17 cellular contexts compared by ENCODE assay signal in the genomic region with DNA sequence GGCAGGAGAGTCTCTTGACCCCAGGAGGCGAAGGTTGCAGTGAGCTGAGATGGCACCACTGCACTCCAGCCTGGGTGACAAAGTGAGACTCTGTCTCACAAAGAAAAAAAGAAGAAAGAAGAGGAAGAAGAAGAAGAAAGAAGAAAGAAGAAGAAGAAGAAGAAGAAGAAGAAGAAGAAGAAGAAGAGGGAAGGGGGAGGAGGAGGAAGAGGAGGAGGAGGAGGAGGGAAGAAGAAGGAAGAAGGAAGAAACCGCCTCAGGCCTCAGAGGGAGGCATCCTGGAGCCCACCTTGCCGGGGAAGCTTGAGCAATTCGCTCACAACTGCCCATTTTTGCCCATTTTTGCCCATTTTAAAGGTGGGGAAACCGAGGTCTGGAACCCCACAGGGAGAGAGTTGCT. TPM values are rescaled to one million over a fixed set of nuclear protein-coding genes. Genes with fewer than 3 reads are reported as not detected.
DNase-seq lines count a peak whose midpoint lies in the region; TF ChIP-seq lines count a peak whose summit lies in the region.
"Had no signal": no experiment of that assay in that cellular context is flagged by ENCODE, and none has a peak within 500 bp of the region (broad histone marks: within the 10 kb centered on the region; RNA-seq: fewer than 3 reads in every experiment).

No MANE protein-coding gene starts in this region.

- H3K36me3 ChIP-seq in HEK293 (ENCODE audit: control insufficient read depth in 2 of 2, insufficient read depth in 1 of 2, low read length in 2 of 2) (no peaks in the 10 kb centered on the region; a peak in 1 of 3 replicates), endodermal cell (ENCODE audit: control insufficient read depth, insufficient read depth, low read length) (no peaks in the 10 kb centered on the region), stomach (peaks cover 0 to 13% (median 4%) of the 10 kb centered on the region in 4 donors)

- H3K9me3 Mint-ChIP-seq in endodermal cell = no peaks in the 10 kb centered on the region
- H3K9me3 Mint-ChIP-seq in chondrocyte (ENCODE audit: low read depth) = peaks cover 6% of the 10 kb centered on the region
- H3K9me3 Mint-ChIP-seq: CD8-positive, alpha-beta T cell; H9 had no signal

- no peak overlapping the region for H3K4me3 Mint-ChIP-seq in endodermal cell
- H3K4me3 Mint-ChIP-seq in chondrocyte (ENCODE audit: unreplicated experiment) = no peak overlapping the region
- H3K4me3 Mint-ChIP-seq: B cell; CD8-positive, alpha-beta T cell; H9 had no signal

- no peaks in the 10 kb centered on the region for H3K4me1 Mint-ChIP-seq in endodermal cell
- no peaks in the 10 kb centered on the region for H3K4me1 Mint-ChIP-seq in chondrocyte (ENCODE audit: low read depth)
- H3K4me1 Mint-ChIP-seq: B cell had no signal

- H3K36me3 Mint-ChIP-seq in endodermal cell (ENCODE audit: low read depth) = no peaks in the 10 kb centered on the region
- no peaks in the 10 kb centered on the region for H3K36me3 Mint-ChIP-seq in chondrocyte (ENCODE audit: low read depth)

- H3K27ac Mint-ChIP-seq in endodermal cell (no peak overlapping the region), chondrocyte (ENCODE audit: unreplicated experiment) (no peak overlapping the region)
- H3K27ac Mint-ChIP-seq: B cell; CD8-positive, alpha-beta T cell; H9 had no signal

- H3K9ac ChIP-seq in endodermal cell (ENCODE audit: extremely low read depth, low read length, poor library complexity, severe bottlenecking) = no peak overlapping the region
- H3K9ac ChIP-seq: BLaER1 treated with 17β-estradiol and CSF1 and Interleukin-3, amounts not matched to agents 10 nM and 100 nM had no signal

- WGBS in endodermal cell (ENCODE audit: insufficient coverage in 1 of 2, insufficient read length in 1 of 2), 2 experiments = 80 to 93% methylated on average over 5 of the region's 5 CpGs
- 79 to 94% (median 91%) methylated on average over 5 of the region's 5 CpGs for WGBS in stomach, 5 donors

- TF ChIP-seq EP300 in stomach (IDR thresholded peaks at IDR 0.05) = no peak

- H3K27me3 Mint-ChIP-seq in endodermal cell (ENCODE audit: insufficient read depth) = no peaks in the 10 kb centered on the region
- H3K27me3 Mint-ChIP-seq in chondrocyte (ENCODE audit: low read depth) = peaks cover 5% of the 10 kb centered on the region

- intact Hi-C loops in stomach (cut with DNase I; ENCODE audit: low total_unique reads) = no loop called here

- H3K4me1 ChIP-seq in HEK293 (ENCODE audit: control insufficient read depth, insufficient read depth, low read length) (no peaks in the 10 kb centered on the region; the same call in 1 of the 2 replicates), endodermal cell (ENCODE audit: control insufficient read depth, insufficient read depth, low read length) (no peaks in the 10 kb centered on the region), stomach (no peaks in the 10 kb centered on the region)

- H3K9me3 ChIP-seq in HEK293 (ENCODE audit: control insufficient read depth, insufficient read depth, low read depth, low read length) (peaks cover 2% of the 10 kb centered on the region; the same call in 1 of the 2 replicates), endodermal cell (ENCODE audit: control insufficient read depth, low read length) (no peaks in the 10 kb centered on the region), stomach (peaks cover 0 to under 1% (median 0%) of the 10 kb centered on the region in 4 donors)

- TF ChIP-seq CTCF in HEK293 (tag by site-specific recombination; IDR thresholded peaks at IDR 0.05) (no peak), endodermal cell (conservative IDR thresholded peaks at IDR 0.05) (no peak), stomach (IDR thresholded peaks at IDR 0.05) (no peak), chondrocyte (IDR thresholded peaks at IDR 0.05) (no peak)

- DNase-seq in activated CD8-positive, alpha-beta memory T cell treated with anti-CD3 and anti-CD28 coated beads, Interleukin-2, amount 50 U/mL, for 48 hours = peak; percentile 29
- peak; percentile 13 for DNase-seq in endodermal cell
- DNase-seq in stomach = peak; percentile 8
- DNase-seq in NCI-H1436 treated with DMSO at 0.1 percent for 48 hours (lab: John Stamatoyannopoulos, UW) = no peak
- no peak for DNase-seq in chondrocyte (ENCODE audit: low spot score)
- DNase-seq: CD8-positive, alpha-beta T cell; DMS 273 treated with DMSO at 0.1 percent for 48 hours; DMS53; DND-41; EL; H9; IMR-90 had no signal

- no peak overlapping the region for H3K27ac ChIP-seq in HEK293 (ENCODE audit: extremely low read depth, low read depth, low read length)
- no peak overlapping the region for H3K27ac ChIP-seq in endodermal cell (ENCODE audit: low read depth, low read length)
- H3K27ac ChIP-seq in stomach = no peak overlapping the region
- H3K27ac ChIP-seq: BLaER1 treated with 17β-estradiol and CSF1 and Interleukin-3, amounts not matched to agents 10 nM and 100 nM had no signal

- CTCF ChIA-PET in HEK293 (lab: Yijun Ruan, JAX) = interaction anchor here (0.6 to 2.2 kb wide), 6 partner anchors 12 to 240 kb away, joined by 3 to 7 read pairs (median 6); partner anchors contain the start of gene PSMC4

- POLR2A ChIA-PET in HEK293 (lab: Yijun Ruan, JAX) = no interaction called here

- H3K27me3 ChIP-seq in endodermal cell (ENCODE audit: control insufficient read depth, insufficient read depth, low read length, poor library complexity, severe bottlenecking) (no peaks in the 10 kb centered on the region), stomach (peaks cover 0 to 4% (median 0%) of the 10 kb centered on the region in 3 donors)
- H3K27me3 ChIP-seq: BLaER1 treated with 17β-estradiol and CSF1 and Interleukin-3, amounts not matched to agents 10 nM and 100 nM had no signal

- no peak for TF ChIP-seq POLR2A in stomach (IDR thresholded peaks at IDR 0.05)

- no peak overlapping the region for H3K4me3 ChIP-seq in HEK293 (ENCODE audit: low read depth, low read length)
- H3K4me3 ChIP-seq in endodermal cell (ENCODE audit: low read length) = no peak overlapping the region
- H3K4me3 ChIP-seq in stomach = no peak overlapping the region
- H3K4me3 ChIP-seq: BLaER1 treated with 17β-estradiol and CSF1 and Interleukin-3, amounts not matched to agents 10 nM and 100 nM; GM12878 had no signal

TF ChIP-seq in HEK293, 187 proteins besides CTCF, POLR2A, EP300 and RAD21 (continues in another document):
- TF ChIP-seq, protein P1, sequence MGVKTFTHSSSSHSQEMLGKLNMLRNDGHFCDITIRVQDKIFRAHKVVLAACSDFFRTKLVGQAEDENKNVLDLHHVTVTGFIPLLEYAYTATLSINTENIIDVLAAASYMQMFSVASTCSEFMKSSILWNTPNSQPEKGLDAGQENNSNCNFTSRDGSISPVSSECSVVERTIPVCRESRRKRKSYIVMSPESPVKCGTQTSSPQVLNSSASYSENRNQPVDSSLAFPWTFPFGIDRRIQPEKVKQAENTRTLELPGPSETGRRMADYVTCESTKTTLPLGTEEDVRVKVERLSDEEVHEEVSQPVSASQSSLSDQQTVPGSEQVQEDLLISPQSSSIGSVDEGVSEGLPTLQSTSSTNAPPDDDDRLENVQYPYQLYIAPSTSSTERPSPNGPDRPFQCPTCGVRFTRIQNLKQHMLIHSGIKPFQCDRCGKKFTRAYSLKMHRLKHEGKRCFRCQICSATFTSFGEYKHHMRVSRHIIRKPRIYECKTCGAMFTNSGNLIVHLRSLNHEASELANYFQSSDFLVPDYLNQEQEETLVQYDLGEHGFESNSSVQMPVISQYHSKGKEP (tag by site-specific recombination; IDR thresholded peaks at IDR 0.05) = no peak
- no peak for TF ChIP-seq ZNF529 (tag by site-specific recombination; IDR thresholded peaks at IDR 0.05; ENCODE audit: insufficient replicate concordance)
- TF ChIP-seq PATZ1 (tag by site-specific recombination; IDR thresholded peaks at IDR 0.05) = no peak
- no peak for TF ChIP-seq SCRT1 (tag by site-specific recombination; IDR thresholded peaks at IDR 0.05; ENCODE audit: borderline replicate concordance)
- peak; percentile 58; the same call in 1 of the 2 replicates for TF ChIP-seq ZNF366 (tag by site-specific recombination; conservative IDR thresholded peaks at IDR 0.05)
- TF ChIP-seq ZEB2 (tag by site-specific recombination; IDR thresholded peaks at IDR 0.05) = no peak
- TF ChIP-seq HOXC10 (CRISPR knock-in tag; IDR thresholded peaks at IDR 0.05) = no peak
- TF ChIP-seq KLF7 (tag by site-specific recombination; IDR thresholded peaks at IDR 0.05; ENCODE audit: borderline replicate concordance) = no peak

RNA-seq across cellular contexts. Expression of gene FCGBP, which starts 9.5 kb away (rescaled TPM):
- total RNA-seq in endodermal cell = under 1 TPM; 0.29 to 0.62 TPM
- 0.14 TPM for polyA plus RNA-seq in endodermal cell (2013, experiment 1 of 2)
- 0.33 TPM for polyA plus RNA-seq in endodermal cell (2013, experiment 2 of 2)
- 1,000 to 10,000 TPM in 1 of 5 donors, 100 to 1,000 TPM in 3, 10 to 100 TPM in 1; 90.2 to 7,510 (median 472) TPM for total RNA-seq in stomach
- polyA plus RNA-seq in stomach = 10 to 100 TPM in 1 of 3 donors, 1 to 10 TPM in 2; 6.5 to 11.9 (median 8.4) TPM
- 0.31 to 1.6 TPM (median 0.42 TPM) in 3 replicates for total RNA-seq in chondrocyte
- total RNA-seq: A172 had no signal

RNA-seq across cellular contexts. Expression of gene PSMC4, which starts 46.0 kb away (rescaled TPM):
- total RNA-seq in endodermal cell (10 to 100 TPM; 88.9 to 96.9 TPM), stomach (10 to 100 TPM in 4 of 5 donors, 1 to 10 TPM in 1; 3.8 to 79.7 (median 69.4) TPM), chondrocyte (75.2 to 94.4 TPM (median 75.4 TPM) in 3 replicates)
- 90.4 TPM for polyA plus RNA-seq in endodermal cell (2013, experiment 1 of 2)
- 90.5 TPM for polyA plus RNA-seq in endodermal cell (2013, experiment 2 of 2)
- 10 to 100 TPM; 58.0 to 75.6 (median 62.3) TPM for polyA plus RNA-seq in stomach

Comparison
In these comparisons a context has a peak if more than half of its experiments do, and no peak if none do; other contexts are left out.
1. DNase-seq: peak in activated CD8-positive, alpha-beta memory T cell treated with anti-CD3 and anti-CD28 coated beads, Interleukin-2, amount 50 U/mL, for 48 hours (single experiment), endodermal cell (single experiment) and stomach (single experiment); none in NCI-H1436 treated with DMSO at 0.1 percent for 48 hours (single experiment) and chondrocyte (single experiment).
2. RNA of gene FCGBP, which starts 9.5 kb away (total RNA-seq): 90.2 to 7,510 TPM in stomach; 0.29 to 0.62 TPM in endodermal cell and 0.31 to 1.6 TPM in chondrocyte; every median in the first group is over 10 times any median in the second.